Comparison of ENCODE assay signal across 9 cellular contexts in genomic region chr4:23333556-23333945, GRCh38.
DNase-seq lines count a peak whose midpoint lies in the region; ATAC-seq lines count a peak whose summit lies in the region.
"Had no signal": no experiment of that assay in that cellular context is flagged by ENCODE, and none has a peak within 500 bp of the region (broad histone marks: within the 10 kb centered on the region; RNA-seq: fewer than 3 reads in every experiment).

No MANE protein-coding gene starts in this region.

- no peaks in the 10 kb centered on the region for H3K36me3 Mint-ChIP-seq in T-helper 2 cell treated with Interferon-gamma antibody and Interleukin-4, amounts not matched to agents 5 μg/mL and 100 μg/mL, for 36 hours (ENCODE audit: low read depth)

- H3K27ac Mint-ChIP-seq in T-helper 2 cell treated with Interferon-gamma antibody and Interleukin-4, amounts not matched to agents 5 μg/mL and 100 μg/mL, for 36 hours = peak overlapping the region; percentile 95

- no peaks in the 10 kb centered on the region for H3K9me3 Mint-ChIP-seq in T-helper 2 cell treated with Interferon-gamma antibody and Interleukin-4, amounts not matched to agents 5 μg/mL and 100 μg/mL, for 36 hours

- ATAC-seq in HG02938 (IDR thresholded peaks at IDR 0.05; ENCODE audit: unreplicated experiment) (peak; percentile 17), GM18520 (IDR thresholded peaks at IDR 0.05; ENCODE audit: unreplicated experiment) (no peak)
- ATAC-seq: SK-N-SH treated with all-trans-retinoic acid at 6 μM for 48 hours had no signal

- peak; percentile 22 for DNase-seq in NCI-H2196 (lab: John Stamatoyannopoulos, UW; ENCODE audit: unreplicated experiment)
- no peak for DNase-seq in NCI-H2196 treated with DMSO at 0.1 percent for 48 hours (lab: John Stamatoyannopoulos, UW; ENCODE audit: unreplicated experiment)
- peak; percentile 50 for DNase-seq in T-helper 2 cell treated with Interferon-gamma antibody and Interleukin-4, amounts not matched to agents 5 μg/mL and 100 μg/mL, for 36 hours (ENCODE audit: low spot score)
- DNase-seq in kidney tubule cell (ENCODE audit: low spot score) = peak; percentile 86
- DNase-seq in NCI-H2227 treated with DMSO at 0.1 percent for 48 hours (lab: John Stamatoyannopoulos, UW) = no peak
- DNase-seq in HK-2 (ENCODE audit: unreplicated experiment) = no peak

- peaks cover 30% of the 10 kb centered on the region for H3K4me1 Mint-ChIP-seq in T-helper 2 cell treated with Interferon-gamma antibody and Interleukin-4, amounts not matched to agents 5 μg/mL and 100 μg/mL, for 36 hours (ENCODE audit: low read depth)

- H3K27me3 Mint-ChIP-seq in T-helper 2 cell treated with Interferon-gamma antibody and Interleukin-4, amounts not matched to agents 5 μg/mL and 100 μg/mL, for 36 hours (ENCODE audit: low read depth) = peaks cover 4% of the 10 kb centered on the region

- H3K4me3 Mint-ChIP-seq in T-helper 2 cell treated with Interferon-gamma antibody and Interleukin-4, amounts not matched to agents 5 μg/mL and 100 μg/mL, for 36 hours = peak overlapping the region; percentile 73

Comparison
In these comparisons a context has a peak if more than half of its experiments do, and no peak if none do; other contexts are left out.
1. DNase-seq: peak in NCI-H2196 (single experiment), T-helper 2 cell treated with Interferon-gamma antibody and Interleukin-4, amounts not matched to agents 5 μg/mL and 100 μg/mL, for 36 hours (single experiment) and kidney tubule cell (single experiment); none in NCI-H2196 treated with DMSO at 0.1 percent for 48 hours (single experiment), NCI-H2227 treated with DMSO at 0.1 percent for 48 hours (single experiment) and HK-2 (single experiment).